ENCODE assay signal across 20 cellular contexts in genomic region chr3:17770682-17771081, GRCh38.
"Had no signal": no experiment of that assay in that cellular context is flagged by ENCODE, and none has a peak within 500 bp of the region (broad histone marks: within the 10 kb centered on the region; RNA-seq: fewer than 3 reads in every experiment).

No MANE protein-coding gene starts in this region.

- DNase-seq: activated CD4-positive, CD25-positive, alpha-beta regulatory T cell; activated CD8-positive, alpha-beta memory T cell treated with anti-CD3 and anti-CD28 coated beads, Interleukin-2, amount 50 U/mL, for 4 hours; activated CD8-positive, alpha-beta T cell treated with anti-CD3 and anti-CD28 coated beads for 36 hours; activated gamma-delta T cell treated with Interleukin-2 at 50 U/mL for 16 hours; activated naive CD4-positive, alpha-beta T cell treated with anti-CD3 and anti-CD28 coated beads, Interleukin-2, amount 10 ng/mL, durations not matched to agents 7 days and 5 days; activated naive CD8-positive, alpha-beta T cell treated with anti-CD3 and anti-CD28 coated beads for 36 hours; activated T-cell treated with anti-CD3 and anti-CD28 coated beads, Interleukin-2, amount 50 U/mL, for 72 hours; adrenal gland; anterior cingulate cortex; cerebellar nuclear complex; Kasumi-1; NCI-H1417; NCI-H1694 treated with DMSO at 0.1 percent for 48 hours; NCI-H2029 treated with DMSO at 0.1 percent for 48 hours; NCI-H510A treated with DMSO at 0.1 percent for 48 hours; NCI-H69; T-cell; T-helper 2 cell had no signal

- H3K9me3 ChIP-seq: adrenal gland had no signal

- H3K27ac ChIP-seq: adrenal gland, SK-N-MC, VCaP had no signal

- H3K4me1 ChIP-seq: adrenal gland had no signal

- H3K36me3 ChIP-seq: adrenal gland had no signal

- ATAC-seq: activated CD8-positive, alpha-beta T cell treated with anti-CD3 and anti-CD28 coated beads for 36 hours; activated T-cell treated with anti-CD3 and anti-CD28 coated beads, Interleukin-2, amount 50 U/mL, for 72 hours; T-cell had no signal

- H3K27me3 ChIP-seq: adrenal gland had no signal

- H3K4me3 ChIP-seq: adrenal gland, SK-N-MC had no signal
